In the genomic region with DNA sequence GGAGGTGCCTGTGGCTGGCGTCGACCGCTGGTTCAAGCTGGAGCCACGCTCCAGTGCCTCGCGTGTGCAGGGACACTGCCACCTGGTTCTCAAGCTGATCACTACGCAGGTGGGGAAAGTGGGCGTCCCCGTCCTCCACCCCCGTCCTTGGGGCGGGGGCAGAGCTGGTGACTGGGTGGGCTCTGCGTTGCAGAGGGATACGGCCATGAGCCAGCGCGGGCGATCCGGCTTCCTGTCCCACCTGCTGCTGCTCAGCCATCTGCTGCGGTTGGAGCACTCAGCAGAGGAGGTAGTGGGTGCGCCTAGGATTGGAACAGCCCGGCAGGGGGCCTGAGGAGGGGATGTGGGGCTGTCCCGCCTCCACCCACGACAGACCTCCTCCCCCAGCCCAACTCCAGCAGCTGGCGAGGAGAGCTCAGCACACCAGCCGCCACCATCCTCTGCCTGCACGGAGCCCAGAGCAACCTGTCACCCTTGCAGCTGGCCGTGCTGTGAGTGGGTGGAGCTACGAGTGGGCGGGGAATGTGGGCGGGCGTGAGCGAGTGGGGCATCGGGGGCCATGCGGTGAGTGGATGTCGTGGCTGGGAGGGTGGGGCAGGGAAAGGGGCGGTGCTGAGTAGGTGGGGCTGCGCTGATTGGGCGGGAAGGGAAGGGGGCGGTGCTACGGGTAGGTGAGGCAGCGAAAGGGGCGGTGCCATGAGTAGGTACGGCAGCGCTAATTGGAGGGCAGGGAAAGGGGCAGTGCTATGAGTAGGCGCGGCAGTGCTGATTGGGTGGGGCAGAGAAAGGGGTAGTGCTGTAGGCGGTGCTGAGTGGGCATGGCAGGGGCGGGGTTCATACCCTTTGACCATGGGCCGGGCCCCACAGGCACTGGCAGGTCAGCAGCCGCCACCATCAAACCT, we compare ENCODE assay signal across 1 cellular context.
TF ChIP-seq lines count a peak whose summit lies in the region.

No MANE protein-coding gene starts in this region.

TF ChIP-seq in HEK293, 187 proteins besides CTCF, POLR2A, EP300 and RAD21 (continued from another document and continues in another):
- TF ChIP-seq, protein P1, sequence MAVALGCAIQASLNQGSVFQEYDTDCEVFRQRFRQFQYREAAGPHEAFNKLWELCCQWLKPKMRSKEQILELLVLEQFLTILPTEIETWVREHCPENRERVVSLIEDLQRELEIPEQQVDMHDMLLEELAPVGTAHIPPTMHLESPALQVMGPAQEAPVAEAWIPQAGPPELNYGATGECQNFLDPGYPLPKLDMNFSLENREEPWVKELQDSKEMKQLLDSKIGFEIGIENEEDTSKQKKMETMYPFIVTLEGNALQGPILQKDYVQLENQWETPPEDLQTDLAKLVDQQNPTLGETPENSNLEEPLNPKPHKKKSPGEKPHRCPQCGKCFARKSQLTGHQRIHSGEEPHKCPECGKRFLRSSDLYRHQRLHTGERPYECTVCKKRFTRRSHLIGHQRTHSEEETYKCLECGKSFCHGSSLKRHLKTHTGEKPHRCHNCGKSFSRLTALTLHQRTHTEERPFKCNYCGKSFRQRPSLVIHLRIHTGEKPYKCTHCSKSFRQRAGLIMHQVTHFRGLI (tag by site-specific recombination; IDR thresholded peaks at IDR 0.05): peak; percentile 81
- TF ChIP-seq ZEB2 (tag by site-specific recombination; IDR thresholded peaks at IDR 0.05) (peak; percentile 23; the same call in 1 of the 2 replicates), ZNF157 (tag by site-specific recombination; IDR thresholded peaks at IDR 0.05) (no peak), ZNF169 (tag by site-specific recombination; IDR thresholded peaks at IDR 0.05) (no peak), ZNF624 (tag by site-specific recombination; IDR thresholded peaks at IDR 0.05) (no peak), ZXDB (tag by site-specific recombination; IDR thresholded peaks at IDR 0.05) (no peak), ZNF791 (tag by site-specific recombination; IDR thresholded peaks at IDR 0.05) (no peak), ZBTB17 (tag by site-specific recombination; IDR thresholded peaks at IDR 0.05) (peak; percentile 99), GLIS2 (tag by site-specific recombination; IDR thresholded peaks at IDR 0.05) (peak; percentile 71), ZNF530 (tag by site-specific recombination; IDR thresholded peaks at IDR 0.05; ENCODE audit: low read depth) (no peak), ZFP3 (tag by site-specific recombination; IDR thresholded peaks at IDR 0.05; ENCODE audit: low read depth) (no peak), ZNF184 (tag by site-specific recombination; IDR thresholded peaks at IDR 0.05) (no peak), ZNF664 (tag by site-specific recombination; IDR thresholded peaks at IDR 0.05) (no peak), ZNF610 (tag by site-specific recombination; IDR thresholded peaks at IDR 0.05; ENCODE audit: borderline replicate concordance) (no peak), KLF8 (tag by site-specific recombination; IDR thresholded peaks at IDR 0.05) (peak; percentile 99), ZNF777 (tag by site-specific recombination; IDR thresholded peaks at IDR 0.05; ENCODE audit: borderline replicate concordance) (no peak), ZNF433 (tag by site-specific recombination; IDR thresholded peaks at IDR 0.05; ENCODE audit: low read depth) (no peak), ZNF174 (tag by site-specific recombination; IDR thresholded peaks at IDR 0.05) (no peak), SCRT1 (tag by site-specific recombination; IDR thresholded peaks at IDR 0.05; ENCODE audit: borderline replicate concordance) (peak; percentile 99), ZNF155 (tag by site-specific recombination; IDR thresholded peaks at IDR 0.05) (no peak), ZFP41 (tag by site-specific recombination; IDR thresholded peaks at IDR 0.05; ENCODE audit: borderline replicate concordance) (no peak), BCL11B (tag by site-specific recombination; IDR thresholded peaks at IDR 0.05; ENCODE audit: low read depth) (no peak), ZNF121 (tag by site-specific recombination; IDR thresholded peaks at IDR 0.05) (no peak), ZNF10 (tag by site-specific recombination; IDR thresholded peaks at IDR 0.05) (no peak), YY2 (tag by site-specific recombination; IDR thresholded peaks at IDR 0.05) (no peak), ZNF335 (tag by site-specific recombination; conservative IDR thresholded peaks at IDR 0.05) (0 out of 2 replicates have a peak, but pooled peaks have one; percentile 16), ZNF548 (tag by site-specific recombination; IDR thresholded peaks at IDR 0.05) (no peak), IKZF3 (tag by site-specific recombination; IDR thresholded peaks at IDR 0.05) (no peak), ZNF354C (tag by site-specific recombination; IDR thresholded peaks at IDR 0.05; ENCODE audit: borderline replicate concordance, low read depth) (no peak), ZNF302 (tag by site-specific recombination; IDR thresholded peaks at IDR 0.05; ENCODE audit: low read depth) (no peak), SALL2 (tag by site-specific recombination; IDR thresholded peaks at IDR 0.05; ENCODE audit: borderline replicate concordance) (no peak), ZFP69B (tag by site-specific recombination; IDR thresholded peaks at IDR 0.05) (peak; percentile 98)
- TF ChIP-seq, protein P2, sequence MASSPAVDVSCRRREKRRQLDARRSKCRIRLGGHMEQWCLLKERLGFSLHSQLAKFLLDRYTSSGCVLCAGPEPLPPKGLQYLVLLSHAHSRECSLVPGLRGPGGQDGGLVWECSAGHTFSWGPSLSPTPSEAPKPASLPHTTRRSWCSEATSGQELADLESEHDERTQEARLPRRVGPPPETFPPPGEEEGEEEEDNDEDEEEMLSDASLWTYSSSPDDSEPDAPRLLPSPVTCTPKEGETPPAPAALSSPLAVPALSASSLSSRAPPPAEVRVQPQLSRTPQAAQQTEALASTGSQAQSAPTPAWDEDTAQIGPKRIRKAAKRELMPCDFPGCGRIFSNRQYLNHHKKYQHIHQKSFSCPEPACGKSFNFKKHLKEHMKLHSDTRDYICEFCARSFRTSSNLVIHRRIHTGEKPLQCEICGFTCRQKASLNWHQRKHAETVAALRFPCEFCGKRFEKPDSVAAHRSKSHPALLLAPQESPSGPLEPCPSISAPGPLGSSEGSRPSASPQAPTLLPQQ (tag by site-specific recombination; IDR thresholded peaks at IDR 0.05): peak; percentile 97
- TF ChIP-seq, protein P3, sequence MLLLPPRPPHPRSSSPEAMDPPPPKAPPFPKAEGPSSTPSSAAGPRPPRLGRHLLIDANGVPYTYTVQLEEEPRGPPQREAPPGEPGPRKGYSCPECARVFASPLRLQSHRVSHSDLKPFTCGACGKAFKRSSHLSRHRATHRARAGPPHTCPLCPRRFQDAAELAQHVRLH (tag by site-specific recombination; IDR thresholded peaks at IDR 0.05): peak; percentile 83; the same call in 1 of the 2 replicates
- TF ChIP-seq, protein P4, sequence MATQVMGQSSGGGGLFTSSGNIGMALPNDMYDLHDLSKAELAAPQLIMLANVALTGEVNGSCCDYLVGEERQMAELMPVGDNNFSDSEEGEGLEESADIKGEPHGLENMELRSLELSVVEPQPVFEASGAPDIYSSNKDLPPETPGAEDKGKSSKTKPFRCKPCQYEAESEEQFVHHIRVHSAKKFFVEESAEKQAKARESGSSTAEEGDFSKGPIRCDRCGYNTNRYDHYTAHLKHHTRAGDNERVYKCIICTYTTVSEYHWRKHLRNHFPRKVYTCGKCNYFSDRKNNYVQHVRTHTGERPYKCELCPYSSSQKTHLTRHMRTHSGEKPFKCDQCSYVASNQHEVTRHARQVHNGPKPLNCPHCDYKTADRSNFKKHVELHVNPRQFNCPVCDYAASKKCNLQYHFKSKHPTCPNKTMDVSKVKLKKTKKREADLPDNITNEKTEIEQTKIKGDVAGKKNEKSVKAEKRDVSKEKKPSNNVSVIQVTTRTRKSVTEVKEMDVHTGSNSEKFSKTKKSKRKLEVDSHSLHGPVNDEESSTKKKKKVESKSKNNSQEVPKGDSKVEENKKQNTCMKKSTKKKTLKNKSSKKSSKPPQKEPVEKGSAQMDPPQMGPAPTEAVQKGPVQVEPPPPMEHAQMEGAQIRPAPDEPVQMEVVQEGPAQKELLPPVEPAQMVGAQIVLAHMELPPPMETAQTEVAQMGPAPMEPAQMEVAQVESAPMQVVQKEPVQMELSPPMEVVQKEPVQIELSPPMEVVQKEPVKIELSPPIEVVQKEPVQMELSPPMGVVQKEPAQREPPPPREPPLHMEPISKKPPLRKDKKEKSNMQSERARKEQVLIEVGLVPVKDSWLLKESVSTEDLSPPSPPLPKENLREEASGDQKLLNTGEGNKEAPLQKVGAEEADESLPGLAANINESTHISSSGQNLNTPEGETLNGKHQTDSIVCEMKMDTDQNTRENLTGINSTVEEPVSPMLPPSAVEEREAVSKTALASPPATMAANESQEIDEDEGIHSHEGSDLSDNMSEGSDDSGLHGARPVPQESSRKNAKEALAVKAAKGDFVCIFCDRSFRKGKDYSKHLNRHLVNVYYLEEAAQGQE (tag by site-specific recombination; IDR thresholded peaks at IDR 0.05): no peak
- TF ChIP-seq, protein P5, sequence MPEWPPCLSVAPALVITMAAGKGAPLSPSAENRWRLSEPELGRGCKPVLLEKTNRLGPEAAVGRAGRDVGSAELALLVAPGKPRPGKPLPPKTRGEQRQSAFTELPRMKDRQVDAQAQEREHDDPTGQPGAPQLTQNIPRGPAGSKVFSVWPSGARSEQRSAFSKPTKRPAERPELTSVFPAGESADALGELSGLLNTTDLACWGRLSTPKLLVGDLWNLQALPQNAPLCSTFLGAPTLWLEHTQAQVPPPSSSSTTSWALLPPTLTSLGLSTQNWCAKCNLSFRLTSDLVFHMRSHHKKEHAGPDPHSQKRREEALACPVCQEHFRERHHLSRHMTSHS (tag by site-specific recombination; IDR thresholded peaks at IDR 0.05): no peak
- TF ChIP-seq, protein P6, sequence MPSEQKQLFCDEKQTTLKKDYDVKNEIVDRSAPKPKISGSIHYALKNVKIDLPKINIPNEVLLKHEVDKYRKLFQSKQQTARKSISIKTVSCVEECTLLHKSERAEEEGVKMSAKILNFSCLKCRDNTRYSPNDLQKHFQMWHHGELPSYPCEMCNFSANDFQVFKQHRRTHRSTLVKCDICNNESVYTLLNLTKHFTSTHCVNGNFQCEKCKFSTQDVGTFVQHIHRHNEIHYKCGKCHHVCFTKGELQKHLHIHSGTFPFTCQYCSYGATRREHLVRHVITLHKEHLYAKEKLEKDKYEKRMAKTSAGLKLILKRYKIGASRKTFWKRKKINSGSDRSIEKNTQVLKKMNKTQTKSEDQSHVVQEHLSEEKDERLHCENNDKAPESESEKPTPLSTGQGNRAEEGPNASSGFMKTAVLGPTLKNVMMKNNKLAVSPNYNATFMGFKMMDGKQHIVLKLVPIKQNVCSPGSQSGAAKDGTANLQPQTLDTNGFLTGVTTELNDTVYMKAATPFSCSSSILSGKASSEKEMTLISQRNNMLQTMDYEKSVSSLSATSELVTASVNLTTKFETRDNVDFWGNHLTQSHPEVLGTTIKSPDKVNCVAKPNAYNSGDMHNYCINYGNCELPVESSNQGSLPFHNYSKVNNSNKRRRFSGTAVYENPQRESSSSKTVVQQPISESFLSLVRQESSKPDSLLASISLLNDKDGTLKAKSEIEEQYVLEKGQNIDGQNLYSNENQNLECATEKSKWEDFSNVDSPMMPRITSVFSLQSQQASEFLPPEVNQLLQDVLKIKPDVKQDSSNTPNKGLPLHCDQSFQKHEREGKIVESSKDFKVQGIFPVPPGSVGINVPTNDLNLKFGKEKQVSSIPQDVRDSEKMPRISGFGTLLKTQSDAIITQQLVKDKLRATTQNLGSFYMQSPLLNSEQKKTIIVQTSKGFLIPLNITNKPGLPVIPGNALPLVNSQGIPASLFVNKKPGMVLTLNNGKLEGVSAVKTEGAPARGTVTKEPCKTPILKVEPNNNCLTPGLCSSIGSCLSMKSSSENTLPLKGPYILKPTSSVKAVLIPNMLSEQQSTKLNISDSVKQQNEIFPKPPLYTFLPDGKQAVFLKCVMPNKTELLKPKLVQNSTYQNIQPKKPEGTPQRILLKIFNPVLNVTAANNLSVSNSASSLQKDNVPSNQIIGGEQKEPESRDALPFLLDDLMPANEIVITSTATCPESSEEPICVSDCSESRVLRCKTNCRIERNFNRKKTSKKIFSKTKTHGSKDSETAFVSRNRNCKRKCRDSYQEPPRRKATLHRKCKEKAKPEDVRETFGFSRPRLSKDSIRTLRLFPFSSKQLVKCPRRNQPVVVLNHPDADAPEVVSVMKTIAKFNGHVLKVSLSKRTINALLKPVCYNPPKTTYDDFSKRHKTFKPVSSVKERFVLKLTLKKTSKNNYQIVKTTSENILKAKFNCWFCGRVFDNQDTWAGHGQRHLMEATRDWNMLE (tag by site-specific recombination; conservative IDR thresholded peaks at IDR 0.05; ENCODE audit: low read depth): no peak
- TF ChIP-seq, protein P7, sequence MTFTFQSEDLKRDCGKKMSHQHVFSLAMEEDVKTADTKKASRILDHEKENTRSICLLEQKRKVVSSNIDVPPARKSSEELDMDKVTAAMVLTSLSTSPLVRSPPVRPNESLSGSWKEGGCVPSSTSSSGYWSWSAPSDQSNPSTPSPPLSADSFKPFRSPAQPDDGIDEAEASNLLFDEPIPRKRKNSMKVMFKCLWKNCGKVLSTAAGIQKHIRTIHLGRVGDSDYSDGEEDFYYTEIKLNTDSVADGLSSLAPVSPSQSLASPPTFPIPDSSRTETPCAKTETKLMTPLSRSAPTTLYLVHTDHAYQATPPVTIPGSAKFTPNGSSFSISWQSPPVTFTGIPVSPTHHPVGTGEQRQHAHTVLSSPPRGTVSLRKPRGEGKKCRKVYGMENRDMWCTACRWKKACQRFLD (tag by site-specific recombination; IDR thresholded peaks at IDR 0.05): no peak
- TF ChIP-seq, protein P8, sequence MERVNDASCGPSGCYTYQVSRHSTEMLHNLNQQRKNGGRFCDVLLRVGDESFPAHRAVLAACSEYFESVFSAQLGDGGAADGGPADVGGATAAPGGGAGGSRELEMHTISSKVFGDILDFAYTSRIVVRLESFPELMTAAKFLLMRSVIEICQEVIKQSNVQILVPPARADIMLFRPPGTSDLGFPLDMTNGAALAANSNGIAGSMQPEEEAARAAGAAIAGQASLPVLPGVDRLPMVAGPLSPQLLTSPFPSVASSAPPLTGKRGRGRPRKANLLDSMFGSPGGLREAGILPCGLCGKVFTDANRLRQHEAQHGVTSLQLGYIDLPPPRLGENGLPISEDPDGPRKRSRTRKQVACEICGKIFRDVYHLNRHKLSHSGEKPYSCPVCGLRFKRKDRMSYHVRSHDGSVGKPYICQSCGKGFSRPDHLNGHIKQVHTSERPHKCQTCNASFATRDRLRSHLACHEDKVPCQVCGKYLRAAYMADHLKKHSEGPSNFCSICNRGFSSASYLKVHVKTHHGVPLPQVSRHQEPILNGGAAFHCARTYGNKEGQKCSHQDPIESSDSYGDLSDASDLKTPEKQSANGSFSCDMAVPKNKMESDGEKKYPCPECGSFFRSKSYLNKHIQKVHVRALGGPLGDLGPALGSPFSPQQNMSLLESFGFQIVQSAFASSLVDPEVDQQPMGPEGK (tag by site-specific recombination; IDR thresholded peaks at IDR 0.05): peak; percentile 98
- TF ChIP-seq, protein P9, sequence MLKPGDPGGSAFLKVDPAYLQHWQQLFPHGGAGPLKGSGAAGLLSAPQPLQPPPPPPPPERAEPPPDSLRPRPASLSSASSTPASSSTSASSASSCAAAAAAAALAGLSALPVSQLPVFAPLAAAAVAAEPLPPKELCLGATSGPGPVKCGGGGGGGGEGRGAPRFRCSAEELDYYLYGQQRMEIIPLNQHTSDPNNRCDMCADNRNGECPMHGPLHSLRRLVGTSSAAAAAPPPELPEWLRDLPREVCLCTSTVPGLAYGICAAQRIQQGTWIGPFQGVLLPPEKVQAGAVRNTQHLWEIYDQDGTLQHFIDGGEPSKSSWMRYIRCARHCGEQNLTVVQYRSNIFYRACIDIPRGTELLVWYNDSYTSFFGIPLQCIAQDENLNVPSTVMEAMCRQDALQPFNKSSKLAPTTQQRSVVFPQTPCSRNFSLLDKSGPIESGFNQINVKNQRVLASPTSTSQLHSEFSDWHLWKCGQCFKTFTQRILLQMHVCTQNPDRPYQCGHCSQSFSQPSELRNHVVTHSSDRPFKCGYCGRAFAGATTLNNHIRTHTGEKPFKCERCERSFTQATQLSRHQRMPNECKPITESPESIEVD (tag by site-specific recombination; IDR thresholded peaks at IDR 0.05): no peak
